In the genomic region with DNA sequence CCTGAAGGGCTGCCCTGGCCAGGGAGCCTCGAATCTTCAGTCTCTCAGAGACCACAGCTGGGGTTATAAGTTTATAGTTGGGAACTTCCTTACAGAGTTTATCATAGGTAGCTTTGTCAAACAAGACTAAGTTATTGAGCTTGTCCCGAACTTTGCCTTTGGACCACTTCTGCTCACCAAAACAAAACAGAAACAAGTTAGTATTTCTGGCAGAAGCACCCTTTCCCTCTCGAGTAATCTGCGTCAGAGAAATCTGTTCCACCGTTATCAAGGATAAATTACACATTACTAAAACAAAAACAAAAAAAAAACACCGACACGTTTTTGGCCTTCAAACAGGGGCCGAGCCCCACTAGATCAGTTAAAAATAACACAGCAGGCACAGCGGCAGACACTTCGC, we compare ENCODE assay signal across 4 cellular contexts. TPM values are rescaled to one million over a fixed set of nuclear protein-coding genes. Genes with fewer than 3 reads are reported as not detected.
DNase-seq lines count a peak whose midpoint lies in the region; ATAC-seq and TF ChIP-seq lines count a peak whose summit lies in the region.
"Not testable (repeated sequence)": the region's sequence is repeated elsewhere in the genome, so short reads cannot be mapped to it uniquely, and the experiment has no call there.

No MANE protein-coding gene starts in this region.

- not testable (repeated sequence) for H3K27me3 ChIP-seq in trophoblast cell (ENCODE audit: insufficient read depth, low read length)

- not testable (repeated sequence) for H4K91ac ChIP-seq in trophoblast cell (ENCODE audit: low read depth, low read length)

- not testable (repeated sequence) for H3K14ac ChIP-seq in trophoblast cell (ENCODE audit: low read length)

- H2BK120ac ChIP-seq in trophoblast cell (ENCODE audit: insufficient read depth, low read length, poor library complexity): not testable (repeated sequence)

- peaks cover 81% of the 10 kb centered on the region for H3K36me3 Mint-ChIP-seq in Calu3 (ENCODE audit: insufficient read depth, unreplicated experiment)
- H3K36me3 Mint-ChIP-seq in activated CD8-positive, alpha-beta T cell treated with anti-CD3 and anti-CD28 coated beads, Interleukin-2, amount 10 ng/mL, durations not matched to agents 7 days and 5 days (ENCODE audit: low read depth): peaks cover 79% of the 10 kb centered on the region

- not testable (repeated sequence) for H3K18ac ChIP-seq in trophoblast cell (ENCODE audit: low read length)

- ATAC-seq in activated CD8-positive, alpha-beta T cell treated with anti-CD3 and anti-CD28 coated beads, Interleukin-2, amount 10 ng/mL, durations not matched to agents 7 days and 5 days: not testable (repeated sequence)

- H3K79me2 ChIP-seq in trophoblast cell (ENCODE audit: control insufficient read depth, insufficient read depth, low read length, poor library complexity): peaks cover 11% of the 10 kb centered on the region

- TF ChIP-seq CTCF in Calu3 (IDR thresholded peaks at IDR 0.05; ENCODE audit: unreplicated experiment); fibroblast of villous mesenchyme (IDR thresholded peaks at IDR 0.05; ENCODE audit: insufficient read depth, low read depth, low read length): not testable (repeated sequence)

- H3K79me1 ChIP-seq in trophoblast cell (ENCODE audit: low read length): not testable (repeated sequence)

- H3K23ac ChIP-seq in trophoblast cell (ENCODE audit: low read length): not testable (repeated sequence)

- H3K9ac ChIP-seq in trophoblast cell (ENCODE audit: low read length): peak overlapping the region; percentile 87

- not testable (repeated sequence) for H2AK5ac ChIP-seq in trophoblast cell (ENCODE audit: low read length)

- CTCF ChIA-PET in Calu3 (lab: Charles Lee): interaction anchor here (0.5 to 0.7 kb wide), 2 partner anchors 322 to 1938 kb away, joined by 3 read pairs; no protein-coding TSS in a partner anchor
- CTCF ChIA-PET in activated CD8-positive, alpha-beta T cell treated with anti-CD3 and anti-CD28 coated beads, Interleukin-2, amount 10 ng/mL, durations not matched to agents 7 days and 5 days (lab: Charles Lee): not testable (repeated sequence)

- H2AFZ ChIP-seq in trophoblast cell (ENCODE audit: insufficient read depth, low read length, poor library complexity): not testable (repeated sequence)

- peaks cover 22 to 38% of the 10 kb centered on the region in 2 experiments for H3K36me3 ChIP-seq in trophoblast cell (ENCODE audit: control insufficient read depth in 1 of 2, insufficient read depth in 2 of 2, low read length in 2 of 2)

- peak overlapping the region; percentile 93 for H3K4me3 Mint-ChIP-seq in Calu3 (ENCODE audit: low read depth, unreplicated experiment)
- H3K4me3 Mint-ChIP-seq in activated CD8-positive, alpha-beta T cell treated with anti-CD3 and anti-CD28 coated beads, Interleukin-2, amount 10 ng/mL, durations not matched to agents 7 days and 5 days: peak overlapping the region; percentile 99

- not testable (repeated sequence) for H3K9me3 Mint-ChIP-seq in Calu3 (ENCODE audit: low read depth, unreplicated experiment); activated CD8-positive, alpha-beta T cell treated with anti-CD3 and anti-CD28 coated beads, Interleukin-2, amount 10 ng/mL, durations not matched to agents 7 days and 5 days (ENCODE audit: insufficient read depth)

- not testable (repeated sequence) for H2BK5ac ChIP-seq in trophoblast cell (ENCODE audit: low read depth, low read length, poor library complexity)

- peak overlapping the region; percentile 93 for H3K27ac Mint-ChIP-seq in Calu3 (ENCODE audit: unreplicated experiment)
- peak overlapping the region; percentile 100 for H3K27ac Mint-ChIP-seq in activated CD8-positive, alpha-beta T cell treated with anti-CD3 and anti-CD28 coated beads, Interleukin-2, amount 10 ng/mL, durations not matched to agents 7 days and 5 days

- BruUV-seq in Calu3 (replicated peaks; lab: Mats Ljungman, UMichigan): not testable (repeated sequence)

- peak overlapping the region; percentile 51 for H4K12ac ChIP-seq in trophoblast cell (ENCODE audit: low read depth, low read length)

- H2BK12ac ChIP-seq in trophoblast cell (ENCODE audit: low read length): not testable (repeated sequence)

- no CpG with 5 or more reads among the region's 10 CpGs for WGBS in trophoblast cell (ENCODE audit: extremely low coverage, insufficient coverage, insufficient read length)

- H3K4me3 ChIP-seq in fibroblast of villous mesenchyme (ENCODE audit: low read depth, low read length) (peak overlapping the region; percentile 95), trophoblast cell (ENCODE audit: low read depth, low read length) (peak overlapping the region; percentile 97)

- not testable (repeated sequence) for H3K9me3 ChIP-seq in trophoblast cell (ENCODE audit: insufficient read depth, low read depth, low read length)

- peak overlapping the region; percentile 14 for H3K27ac ChIP-seq in trophoblast cell (ENCODE audit: low read depth, low read length)

- peak overlapping the region; percentile 88 for H3K4me2 ChIP-seq in trophoblast cell (ENCODE audit: low read length)

- not testable (repeated sequence) for DNase-seq in Calu3; activated CD8-positive, alpha-beta T cell treated with anti-CD3 and anti-CD28 coated beads, Interleukin-2, amount 10 ng/mL, durations not matched to agents 7 days and 5 days; trophoblast cell
- DNase-seq in fibroblast of villous mesenchyme (ENCODE audit: low read depth): peak; percentile 37

- not testable (repeated sequence) for H3K4me1 ChIP-seq in trophoblast cell (ENCODE audit: control insufficient read depth in 1 of 2, insufficient read depth in 2 of 2, low read length in 2 of 2)

- H3K27me3 Mint-ChIP-seq in Calu3 (ENCODE audit: unreplicated experiment); activated CD8-positive, alpha-beta T cell treated with anti-CD3 and anti-CD28 coated beads, Interleukin-2, amount 10 ng/mL, durations not matched to agents 7 days and 5 days (ENCODE audit: low read depth): not testable (repeated sequence)

- POLR2A ChIA-PET in activated CD8-positive, alpha-beta T cell treated with anti-CD3 and anti-CD28 coated beads, Interleukin-2, amount 10 ng/mL, durations not matched to agents 7 days and 5 days (lab: Charles Lee): interaction anchor here (1.2 to 4.1 kb wide), 7 partner anchors 10 to 226 kb away, joined by 3 to 28 read pairs (median 17); a partner anchor contains a TSS

- peak overlapping the region; percentile 92 for H3K4ac ChIP-seq in trophoblast cell (ENCODE audit: low read depth, low read length)

- intact Hi-C loops in Calu3 (cut with micrococcal nuclease; ENCODE audit: unreplicated experiment): not testable (repeated sequence)

- not testable (repeated sequence) for H4K8ac ChIP-seq in trophoblast cell (ENCODE audit: low read depth, low read length)

- H3K4me1 Mint-ChIP-seq in Calu3 (ENCODE audit: low read depth, unreplicated experiment): peaks cover 15% of the 10 kb centered on the region
- H3K4me1 Mint-ChIP-seq in activated CD8-positive, alpha-beta T cell treated with anti-CD3 and anti-CD28 coated beads, Interleukin-2, amount 10 ng/mL, durations not matched to agents 7 days and 5 days (ENCODE audit: low read depth): peaks cover 46% of the 10 kb centered on the region

RNA-seq across cellular contexts. Expression of a gene that starts 0.8 kb away (rescaled TPM):
- total RNA-seq in Calu3 (2022) (471 and 510 TPM in 2 replicates), fibroblast of villous mesenchyme (886 and 914 TPM in 2 replicates)
- total RNA-seq in activated CD8-positive, alpha-beta T cell treated with anti-CD3 and anti-CD28 coated beads, Interleukin-2, amount 10 ng/mL, durations not matched to agents 7 days and 5 days: 1,000 to 10,000 TPM; 1,115 to 1,170 TPM
- 1,849 and 1,855 TPM in 2 replicates for polyA plus RNA-seq in trophoblast cell (2013)

RNA-seq across cellular contexts. Expression of a gene that starts 1.2 kb away (rescaled TPM):
- total RNA-seq in Calu3 (2022): 42.0 and 43.9 TPM in 2 replicates
- 10 to 100 TPM; 58.6 to 65.0 TPM for total RNA-seq in activated CD8-positive, alpha-beta T cell treated with anti-CD3 and anti-CD28 coated beads, Interleukin-2, amount 10 ng/mL, durations not matched to agents 7 days and 5 days
- 55.4 and 94.6 TPM in 2 replicates for total RNA-seq in fibroblast of villous mesenchyme
- polyA plus RNA-seq in trophoblast cell (2013): 64.3 and 64.9 TPM in 2 replicates

RNA-seq across cellular contexts. Expression of a gene that starts 13.3 kb away (rescaled TPM):
- total RNA-seq in Calu3 (2022) (21.2 and 24.6 TPM in 2 replicates), fibroblast of villous mesenchyme (9.5 and 13.2 TPM in 2 replicates)
- 10 to 100 TPM; 22.4 to 26.6 TPM for total RNA-seq in activated CD8-positive, alpha-beta T cell treated with anti-CD3 and anti-CD28 coated beads, Interleukin-2, amount 10 ng/mL, durations not matched to agents 7 days and 5 days
- 22.4 and 23.1 TPM in 2 replicates for polyA plus RNA-seq in trophoblast cell (2013)

RNA-seq across cellular contexts. Expression of a gene that starts 19.4 kb away (rescaled TPM):
- total RNA-seq in Calu3 (2022): 43.0 and 46.9 TPM in 2 replicates
- total RNA-seq in activated CD8-positive, alpha-beta T cell treated with anti-CD3 and anti-CD28 coated beads, Interleukin-2, amount 10 ng/mL, durations not matched to agents 7 days and 5 days: 10 to 100 TPM; 39.3 to 41.1 TPM
- 34.5 and 42.8 TPM in 2 replicates for total RNA-seq in fibroblast of villous mesenchyme
- polyA plus RNA-seq in trophoblast cell (2013): 20.6 and 22.3 TPM in 2 replicates

RNA-seq across cellular contexts. Expression of a gene that starts 39.6 kb away (rescaled TPM):
- total RNA-seq in Calu3 (2022) (180 and 181 TPM in 2 replicates), fibroblast of villous mesenchyme (155 and 174 TPM in 2 replicates)
- total RNA-seq in activated CD8-positive, alpha-beta T cell treated with anti-CD3 and anti-CD28 coated beads, Interleukin-2, amount 10 ng/mL, durations not matched to agents 7 days and 5 days: 100 to 1,000 TPM; 133 to 135 TPM
- 230 and 246 TPM in 2 replicates for polyA plus RNA-seq in trophoblast cell (2013)
